ENCODE assay signal across 1 cellular context in the genomic region with DNA sequence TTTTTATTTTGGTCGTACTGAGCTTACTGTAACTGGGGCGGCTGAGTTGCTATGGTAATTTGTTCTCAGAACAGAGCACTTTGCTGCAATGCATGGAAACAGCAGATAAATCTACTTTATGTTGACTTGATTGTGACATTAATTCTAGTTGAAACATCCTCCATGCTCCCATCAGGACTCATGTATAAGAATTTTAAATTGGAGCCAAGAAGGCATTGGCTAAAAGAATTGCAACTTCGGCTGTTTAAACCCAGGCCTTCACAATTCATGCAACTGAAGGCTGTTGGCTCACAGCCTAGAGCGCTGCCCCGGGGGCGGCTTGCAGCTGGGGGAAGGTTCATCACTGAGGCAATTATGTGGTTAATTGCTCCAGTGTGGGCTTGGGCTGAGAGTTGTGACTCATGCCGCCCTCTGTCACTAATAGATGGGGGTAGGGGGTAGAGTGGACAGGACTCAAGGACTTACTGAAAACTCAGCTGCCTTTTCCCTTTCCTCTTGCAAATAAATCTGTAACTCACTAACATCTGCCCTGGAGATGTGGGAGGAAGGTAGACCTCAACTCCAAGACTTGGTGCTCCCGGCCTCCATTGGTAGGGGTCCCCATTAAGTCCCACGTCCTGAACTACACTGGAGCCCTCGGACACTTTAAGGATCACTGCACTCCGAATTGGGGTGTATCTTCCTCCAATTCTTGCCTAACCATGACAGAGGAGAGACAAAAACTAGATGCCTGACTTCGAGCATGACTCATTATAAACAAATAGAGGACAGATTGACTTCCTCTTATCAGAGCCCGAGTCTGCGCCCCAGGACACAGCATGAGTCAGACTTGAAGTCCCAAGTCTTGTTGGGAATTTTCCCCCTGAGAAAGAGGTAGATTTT.
TF ChIP-seq lines count a peak whose summit lies in the region.

No MANE protein-coding gene starts in this region.

TF ChIP-seq in HEK293, 187 proteins besides CTCF, POLR2A, EP300 and RAD21 (continued from another document and continues in another):
- peak; percentile 99 for TF ChIP-seq ZBTB44 (tag by site-specific recombination; IDR thresholded peaks at IDR 0.05)
- TF ChIP-seq ZFP69B (tag by site-specific recombination; IDR thresholded peaks at IDR 0.05) = no peak; the same call in none of the 2 replicates
- TF ChIP-seq ZNF223 (tag by site-specific recombination; IDR thresholded peaks at IDR 0.05) = no peak
- TF ChIP-seq, protein P1, sequence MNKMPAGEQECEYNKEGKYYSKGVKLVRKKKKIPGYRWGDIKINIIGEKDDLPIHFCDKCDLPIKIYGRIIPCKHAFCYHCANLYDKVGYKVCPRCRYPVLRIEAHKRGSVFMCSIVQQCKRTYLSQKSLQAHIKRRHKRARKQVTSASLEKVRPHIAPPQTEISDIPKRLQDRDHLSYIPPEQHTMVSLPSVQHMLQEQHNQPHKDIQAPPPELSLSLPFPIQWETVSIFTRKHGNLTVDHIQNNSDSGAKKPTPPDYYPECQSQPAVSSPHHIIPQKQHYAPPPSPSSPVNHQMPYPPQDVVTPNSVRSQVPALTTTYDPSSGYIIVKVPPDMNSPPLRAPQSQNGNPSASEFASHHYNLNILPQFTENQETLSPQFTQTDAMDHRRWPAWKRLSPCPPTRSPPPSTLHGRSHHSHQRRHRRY (tag by site-specific recombination; IDR thresholded peaks at IDR 0.05) = no peak
- no peak for TF ChIP-seq ZNF37A (tag by site-specific recombination; IDR thresholded peaks at IDR 0.05)
- TF ChIP-seq SCRT2 (tag by site-specific recombination; IDR thresholded peaks at IDR 0.05) = no peak
- TF ChIP-seq, protein P2, sequence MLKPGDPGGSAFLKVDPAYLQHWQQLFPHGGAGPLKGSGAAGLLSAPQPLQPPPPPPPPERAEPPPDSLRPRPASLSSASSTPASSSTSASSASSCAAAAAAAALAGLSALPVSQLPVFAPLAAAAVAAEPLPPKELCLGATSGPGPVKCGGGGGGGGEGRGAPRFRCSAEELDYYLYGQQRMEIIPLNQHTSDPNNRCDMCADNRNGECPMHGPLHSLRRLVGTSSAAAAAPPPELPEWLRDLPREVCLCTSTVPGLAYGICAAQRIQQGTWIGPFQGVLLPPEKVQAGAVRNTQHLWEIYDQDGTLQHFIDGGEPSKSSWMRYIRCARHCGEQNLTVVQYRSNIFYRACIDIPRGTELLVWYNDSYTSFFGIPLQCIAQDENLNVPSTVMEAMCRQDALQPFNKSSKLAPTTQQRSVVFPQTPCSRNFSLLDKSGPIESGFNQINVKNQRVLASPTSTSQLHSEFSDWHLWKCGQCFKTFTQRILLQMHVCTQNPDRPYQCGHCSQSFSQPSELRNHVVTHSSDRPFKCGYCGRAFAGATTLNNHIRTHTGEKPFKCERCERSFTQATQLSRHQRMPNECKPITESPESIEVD (tag by site-specific recombination; IDR thresholded peaks at IDR 0.05) = peak; percentile 78
- no peak for TF ChIP-seq ZSCAN18 (tag by site-specific recombination; IDR thresholded peaks at IDR 0.05)
- TF ChIP-seq MZF1 (tag by site-specific recombination; IDR thresholded peaks at IDR 0.05; ENCODE audit: borderline replicate concordance) = no peak
- no peak for TF ChIP-seq ZNF677 (tag by site-specific recombination; IDR thresholded peaks at IDR 0.05)
- TF ChIP-seq MYNN (tag by site-specific recombination; IDR thresholded peaks at IDR 0.05; ENCODE audit: borderline replicate concordance) = no peak
- TF ChIP-seq PRDM4 (tag by site-specific recombination; IDR thresholded peaks at IDR 0.05) = peak; percentile 65; the same call in 1 of the 2 replicates
- no peak for TF ChIP-seq ZNF266 (tag by site-specific recombination; IDR thresholded peaks at IDR 0.05; ENCODE audit: low read depth)
- peak; percentile 87 for TF ChIP-seq ZNF449 (tag by site-specific recombination; IDR thresholded peaks at IDR 0.05)
- TF ChIP-seq ZFP41 (tag by site-specific recombination; IDR thresholded peaks at IDR 0.05; ENCODE audit: borderline replicate concordance) = no peak
- TF ChIP-seq ZNF658 (tag by site-specific recombination; IDR thresholded peaks at IDR 0.05) = no peak
- peak; percentile 11; the same call in 1 of the 2 replicates for TF ChIP-seq GLI2 (tag by site-specific recombination; IDR thresholded peaks at IDR 0.05; ENCODE audit: borderline replicate concordance, low read depth)
- TF ChIP-seq, protein P3, sequence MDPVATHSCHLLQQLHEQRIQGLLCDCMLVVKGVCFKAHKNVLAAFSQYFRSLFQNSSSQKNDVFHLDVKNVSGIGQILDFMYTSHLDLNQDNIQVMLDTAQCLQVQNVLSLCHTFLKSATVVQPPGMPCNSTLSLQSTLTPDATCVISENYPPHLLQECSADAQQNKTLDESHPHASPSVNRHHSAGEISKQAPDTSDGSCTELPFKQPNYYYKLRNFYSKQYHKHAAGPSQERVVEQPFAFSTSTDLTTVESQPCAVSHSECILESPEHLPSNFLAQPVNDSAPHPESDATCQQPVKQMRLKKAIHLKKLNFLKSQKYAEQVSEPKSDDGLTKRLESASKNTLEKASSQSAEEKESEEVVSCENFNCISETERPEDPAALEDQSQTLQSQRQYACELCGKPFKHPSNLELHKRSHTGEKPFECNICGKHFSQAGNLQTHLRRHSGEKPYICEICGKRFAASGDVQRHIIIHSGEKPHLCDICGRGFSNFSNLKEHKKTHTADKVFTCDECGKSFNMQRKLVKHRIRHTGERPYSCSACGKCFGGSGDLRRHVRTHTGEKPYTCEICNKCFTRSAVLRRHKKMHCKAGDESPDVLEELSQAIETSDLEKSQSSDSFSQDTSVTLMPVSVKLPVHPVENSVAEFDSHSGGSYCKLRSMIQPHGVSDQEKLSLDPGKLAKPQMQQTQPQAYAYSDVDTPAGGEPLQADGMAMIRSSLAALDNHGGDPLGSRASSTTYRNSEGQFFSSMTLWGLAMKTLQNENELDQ (tag by site-specific recombination; IDR thresholded peaks at IDR 0.05; ENCODE audit: low read depth) = no peak
- no peak for TF ChIP-seq ZBTB10 (tag by site-specific recombination; IDR thresholded peaks at IDR 0.05)
- TF ChIP-seq KLF9 (tag by site-specific recombination; IDR thresholded peaks at IDR 0.05; ENCODE audit: low read depth) = no peak
- TF ChIP-seq ZNF791 (tag by site-specific recombination; IDR thresholded peaks at IDR 0.05) = no peak
- TF ChIP-seq ZNF169 (tag by site-specific recombination; IDR thresholded peaks at IDR 0.05) = no peak
- TF ChIP-seq ZNF624 (tag by site-specific recombination; IDR thresholded peaks at IDR 0.05) = no peak
- TF ChIP-seq ZNF354C (tag by site-specific recombination; IDR thresholded peaks at IDR 0.05; ENCODE audit: borderline replicate concordance, low read depth) = no peak
- no peak for TF ChIP-seq ZNF302 (tag by site-specific recombination; IDR thresholded peaks at IDR 0.05; ENCODE audit: low read depth)
- TF ChIP-seq FEZF1 (tag by site-specific recombination; IDR thresholded peaks at IDR 0.05) = peak; percentile 81
- no peak for TF ChIP-seq ZNF837 (tag by site-specific recombination; IDR thresholded peaks at IDR 0.05)
- no peak for TF ChIP-seq HOXD13 (CRISPR knock-in tag; IDR thresholded peaks at IDR 0.05; ENCODE audit: borderline replicate concordance)
- no peak for TF ChIP-seq ZNF701 (tag by site-specific recombination; IDR thresholded peaks at IDR 0.05)
- TF ChIP-seq ZNF23 (tag by site-specific recombination; IDR thresholded peaks at IDR 0.05; ENCODE audit: borderline replicate concordance) = no peak
- 0 out of 2 replicates have a peak, but pooled peaks have one; percentile 22 for TF ChIP-seq ZNF501 (tag by site-specific recombination; IDR thresholded peaks at IDR 0.05)
- no peak for TF ChIP-seq ZNF202 (tag by site-specific recombination; IDR thresholded peaks at IDR 0.05; ENCODE audit: borderline replicate concordance)
- peak; percentile 85; the same call in 1 of the 2 replicates for TF ChIP-seq ZSCAN30 (tag by site-specific recombination; IDR thresholded peaks at IDR 0.05)
- TF ChIP-seq WT1 (tag by site-specific recombination; IDR thresholded peaks at IDR 0.05) = peak; percentile 52
- no peak for TF ChIP-seq YY1 (tag by site-specific recombination; IDR thresholded peaks at IDR 0.05)
- peak; percentile 78 for TF ChIP-seq OSR2 (tag by site-specific recombination; IDR thresholded peaks at IDR 0.05)
- peak; percentile 91 for TF ChIP-seq ZNF398 (tag by site-specific recombination; IDR thresholded peaks at IDR 0.05)
- TF ChIP-seq ZNF544 (tag by site-specific recombination; IDR thresholded peaks at IDR 0.05) = no peak
- no peak for TF ChIP-seq ZNF530 (tag by site-specific recombination; IDR thresholded peaks at IDR 0.05; ENCODE audit: low read depth)
- no peak for TF ChIP-seq ZNF548 (tag by site-specific recombination; IDR thresholded peaks at IDR 0.05)
